Comparison of ENCODE assay signal across 2 cellular contexts in the genomic region with DNA sequence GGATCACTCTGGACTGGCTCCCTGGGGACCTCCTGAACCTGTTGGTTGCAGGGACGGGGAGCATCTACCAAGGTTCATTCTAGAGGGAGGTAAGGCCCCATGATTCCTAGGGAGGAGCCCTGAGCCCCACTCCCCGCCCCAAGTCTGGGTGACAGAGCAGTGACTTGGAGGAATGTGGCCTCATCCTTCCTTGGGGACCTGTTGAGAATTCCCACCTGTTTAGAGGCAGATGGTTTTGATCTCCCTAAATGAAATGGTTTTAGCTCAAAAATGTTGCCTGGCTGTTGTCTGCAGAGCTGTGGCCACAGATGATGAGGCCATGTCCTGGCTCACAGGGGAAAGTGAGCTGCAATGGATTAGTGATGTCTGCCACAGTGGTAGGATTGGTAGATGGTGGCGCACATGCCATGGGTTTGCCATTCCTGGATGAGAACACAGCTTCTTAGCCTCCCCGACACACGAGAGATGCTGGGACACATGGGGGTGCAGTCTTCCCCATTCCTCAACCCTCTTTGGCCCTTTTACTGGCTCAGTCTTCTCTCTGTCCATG.
A peak's percentile ranks its signal among the peaks of the same experiment; 100 is the strongest.
TF ChIP-seq lines count a peak whose summit lies in the region.

No MANE protein-coding gene starts in this region.

TF ChIP-seq in HEK293, 187 proteins besides CTCF, POLR2A, EP300 and RAD21:
- TF ChIP-seq ZNF623 (tag by site-specific recombination; IDR thresholded peaks at IDR 0.05) (no peak), GLI2 (tag by site-specific recombination; IDR thresholded peaks at IDR 0.05; ENCODE audit: borderline replicate concordance, low read depth) (no peak), ZFHX2 (tag by site-specific recombination; conservative IDR thresholded peaks at IDR 0.05) (no peak), FEZF1 (tag by site-specific recombination; IDR thresholded peaks at IDR 0.05) (no peak), ZBTB17 (tag by site-specific recombination; IDR thresholded peaks at IDR 0.05) (peak; percentile 90), SCRT2 (tag by site-specific recombination; IDR thresholded peaks at IDR 0.05) (peak; percentile 77), ZBTB48 (tag by site-specific recombination; IDR thresholded peaks at IDR 0.05) (no peak), ZNF785 (tag by site-specific recombination; IDR thresholded peaks at IDR 0.05) (no peak), ZBTB20 (tag by site-specific recombination; IDR thresholded peaks at IDR 0.05) (no peak), ZNF23 (tag by site-specific recombination; IDR thresholded peaks at IDR 0.05; ENCODE audit: borderline replicate concordance) (peak; percentile 76; the same call in 1 of the 2 replicates), ZNF324 (tag by site-specific recombination; IDR thresholded peaks at IDR 0.05) (no peak), ZNF121 (tag by site-specific recombination; IDR thresholded peaks at IDR 0.05) (no peak), SCRT1 (tag by site-specific recombination; IDR thresholded peaks at IDR 0.05; ENCODE audit: borderline replicate concordance) (0 out of 2 replicates have a peak, but pooled peaks have one; percentile 53), ZNF433 (tag by site-specific recombination; IDR thresholded peaks at IDR 0.05; ENCODE audit: low read depth) (no peak), GFI1B (tag by site-specific recombination; IDR thresholded peaks at IDR 0.05) (no peak), ZNF654 (tag by site-specific recombination; IDR thresholded peaks at IDR 0.05; ENCODE audit: low read depth) (no peak), ZNF223 (tag by site-specific recombination; IDR thresholded peaks at IDR 0.05) (no peak), ZNF350 (tag by site-specific recombination; IDR thresholded peaks at IDR 0.05) (no peak), TCF7L2 (IDR thresholded peaks at IDR 0.05; ENCODE audit: borderline replicate concordance, low read depth, low read length) (no peak)
- TF ChIP-seq, protein P1, sequence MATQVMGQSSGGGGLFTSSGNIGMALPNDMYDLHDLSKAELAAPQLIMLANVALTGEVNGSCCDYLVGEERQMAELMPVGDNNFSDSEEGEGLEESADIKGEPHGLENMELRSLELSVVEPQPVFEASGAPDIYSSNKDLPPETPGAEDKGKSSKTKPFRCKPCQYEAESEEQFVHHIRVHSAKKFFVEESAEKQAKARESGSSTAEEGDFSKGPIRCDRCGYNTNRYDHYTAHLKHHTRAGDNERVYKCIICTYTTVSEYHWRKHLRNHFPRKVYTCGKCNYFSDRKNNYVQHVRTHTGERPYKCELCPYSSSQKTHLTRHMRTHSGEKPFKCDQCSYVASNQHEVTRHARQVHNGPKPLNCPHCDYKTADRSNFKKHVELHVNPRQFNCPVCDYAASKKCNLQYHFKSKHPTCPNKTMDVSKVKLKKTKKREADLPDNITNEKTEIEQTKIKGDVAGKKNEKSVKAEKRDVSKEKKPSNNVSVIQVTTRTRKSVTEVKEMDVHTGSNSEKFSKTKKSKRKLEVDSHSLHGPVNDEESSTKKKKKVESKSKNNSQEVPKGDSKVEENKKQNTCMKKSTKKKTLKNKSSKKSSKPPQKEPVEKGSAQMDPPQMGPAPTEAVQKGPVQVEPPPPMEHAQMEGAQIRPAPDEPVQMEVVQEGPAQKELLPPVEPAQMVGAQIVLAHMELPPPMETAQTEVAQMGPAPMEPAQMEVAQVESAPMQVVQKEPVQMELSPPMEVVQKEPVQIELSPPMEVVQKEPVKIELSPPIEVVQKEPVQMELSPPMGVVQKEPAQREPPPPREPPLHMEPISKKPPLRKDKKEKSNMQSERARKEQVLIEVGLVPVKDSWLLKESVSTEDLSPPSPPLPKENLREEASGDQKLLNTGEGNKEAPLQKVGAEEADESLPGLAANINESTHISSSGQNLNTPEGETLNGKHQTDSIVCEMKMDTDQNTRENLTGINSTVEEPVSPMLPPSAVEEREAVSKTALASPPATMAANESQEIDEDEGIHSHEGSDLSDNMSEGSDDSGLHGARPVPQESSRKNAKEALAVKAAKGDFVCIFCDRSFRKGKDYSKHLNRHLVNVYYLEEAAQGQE (tag by site-specific recombination; IDR thresholded peaks at IDR 0.05): no peak
- TF ChIP-seq, protein P2, sequence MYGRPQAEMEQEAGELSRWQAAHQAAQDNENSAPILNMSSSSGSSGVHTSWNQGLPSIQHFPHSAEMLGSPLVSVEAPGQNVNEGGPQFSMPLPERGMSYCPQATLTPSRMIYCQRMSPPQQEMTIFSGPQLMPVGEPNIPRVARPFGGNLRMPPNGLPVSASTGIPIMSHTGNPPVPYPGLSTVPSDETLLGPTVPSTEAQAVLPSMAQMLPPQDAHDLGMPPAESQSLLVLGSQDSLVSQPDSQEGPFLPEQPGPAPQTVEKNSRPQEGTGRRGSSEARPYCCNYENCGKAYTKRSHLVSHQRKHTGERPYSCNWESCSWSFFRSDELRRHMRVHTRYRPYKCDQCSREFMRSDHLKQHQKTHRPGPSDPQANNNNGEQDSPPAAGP (tag by site-specific recombination; IDR thresholded peaks at IDR 0.05): no peak
- TF ChIP-seq, protein P3, sequence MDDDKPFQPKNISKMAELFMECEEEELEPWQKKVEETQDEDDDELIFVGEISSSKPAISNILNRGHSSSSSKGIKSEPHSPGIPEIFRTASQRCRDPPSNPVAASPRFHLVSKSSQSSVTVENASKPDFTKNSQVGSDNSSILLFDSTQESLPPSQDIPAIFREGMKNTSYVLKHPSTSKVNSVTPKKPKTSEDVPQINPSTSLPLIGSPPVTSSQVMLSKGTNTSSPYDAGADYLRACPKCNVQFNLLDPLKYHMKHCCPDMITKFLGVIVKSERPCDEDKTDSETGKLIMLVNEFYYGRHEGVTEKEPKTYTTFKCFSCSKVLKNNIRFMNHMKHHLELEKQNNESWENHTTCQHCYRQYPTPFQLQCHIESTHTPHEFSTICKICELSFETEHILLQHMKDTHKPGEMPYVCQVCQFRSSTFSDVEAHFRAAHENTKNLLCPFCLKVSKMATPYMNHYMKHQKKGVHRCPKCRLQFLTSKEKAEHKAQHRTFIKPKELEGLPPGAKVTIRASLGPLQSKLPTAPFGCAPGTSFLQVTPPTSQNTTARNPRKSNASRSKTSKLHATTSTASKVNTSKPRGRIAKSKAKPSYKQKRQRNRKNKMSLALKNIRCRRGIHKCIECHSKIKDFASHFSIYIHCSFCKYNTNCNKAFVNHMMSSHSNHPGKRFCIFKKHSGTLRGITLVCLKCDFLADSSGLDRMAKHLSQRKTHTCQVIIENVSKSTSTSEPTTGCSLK (tag by site-specific recombination; IDR thresholded peaks at IDR 0.05): no peak

TF ChIP-seq in K562, 482 proteins besides CTCF, POLR2A, EP300 and RAD21:
- no peak for TF ChIP-seq E2F3 (CRISPR knock-in tag; IDR thresholded peaks at IDR 0.05)
- peak; percentile 86 for TF ChIP-seq ZNF23 (CRISPR knock-in tag; IDR thresholded peaks at IDR 0.05)
- TF ChIP-seq, protein P1 (CRISPR knock-in tag; IDR thresholded peaks at IDR 0.05; ENCODE audit: low read depth): no peak
- TF ChIP-seq ZBTB17 (CRISPR knock-in tag; IDR thresholded peaks at IDR 0.05): peak; percentile 97
- no peak for TF ChIP-seq NEUROD1 (IDR thresholded peaks at IDR 0.05; ENCODE audit: borderline replicate concordance, low read depth, low read length, partially characterized antibody)
- TF ChIP-seq SMC3 (conservative IDR thresholded peaks at IDR 0.05; ENCODE audit: insufficient read depth, low read depth, low read length): no peak
- TF ChIP-seq, protein P4, sequence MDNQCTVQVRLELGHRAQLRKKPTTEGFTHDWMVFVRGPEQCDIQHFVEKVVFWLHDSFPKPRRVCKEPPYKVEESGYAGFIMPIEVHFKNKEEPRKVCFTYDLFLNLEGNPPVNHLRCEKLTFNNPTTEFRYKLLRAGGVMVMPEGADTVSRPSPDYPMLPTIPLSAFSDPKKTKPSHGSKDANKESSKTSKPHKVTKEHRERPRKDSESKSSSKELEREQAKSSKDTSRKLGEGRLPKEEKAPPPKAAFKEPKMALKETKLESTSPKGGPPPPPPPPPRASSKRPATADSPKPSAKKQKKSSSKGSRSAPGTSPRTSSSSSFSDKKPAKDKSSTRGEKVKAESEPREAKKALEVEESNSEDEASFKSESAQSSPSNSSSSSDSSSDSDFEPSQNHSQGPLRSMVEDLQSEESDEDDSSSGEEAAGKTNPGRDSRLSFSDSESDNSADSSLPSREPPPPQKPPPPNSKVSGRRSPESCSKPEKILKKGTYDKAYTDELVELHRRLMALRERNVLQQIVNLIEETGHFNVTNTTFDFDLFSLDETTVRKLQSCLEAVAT (IDR thresholded peaks at IDR 0.05): peak in 1 of 2 experiments; percentile 96; a peak in 2 of 4 replicates
- TF ChIP-seq, protein P5, sequence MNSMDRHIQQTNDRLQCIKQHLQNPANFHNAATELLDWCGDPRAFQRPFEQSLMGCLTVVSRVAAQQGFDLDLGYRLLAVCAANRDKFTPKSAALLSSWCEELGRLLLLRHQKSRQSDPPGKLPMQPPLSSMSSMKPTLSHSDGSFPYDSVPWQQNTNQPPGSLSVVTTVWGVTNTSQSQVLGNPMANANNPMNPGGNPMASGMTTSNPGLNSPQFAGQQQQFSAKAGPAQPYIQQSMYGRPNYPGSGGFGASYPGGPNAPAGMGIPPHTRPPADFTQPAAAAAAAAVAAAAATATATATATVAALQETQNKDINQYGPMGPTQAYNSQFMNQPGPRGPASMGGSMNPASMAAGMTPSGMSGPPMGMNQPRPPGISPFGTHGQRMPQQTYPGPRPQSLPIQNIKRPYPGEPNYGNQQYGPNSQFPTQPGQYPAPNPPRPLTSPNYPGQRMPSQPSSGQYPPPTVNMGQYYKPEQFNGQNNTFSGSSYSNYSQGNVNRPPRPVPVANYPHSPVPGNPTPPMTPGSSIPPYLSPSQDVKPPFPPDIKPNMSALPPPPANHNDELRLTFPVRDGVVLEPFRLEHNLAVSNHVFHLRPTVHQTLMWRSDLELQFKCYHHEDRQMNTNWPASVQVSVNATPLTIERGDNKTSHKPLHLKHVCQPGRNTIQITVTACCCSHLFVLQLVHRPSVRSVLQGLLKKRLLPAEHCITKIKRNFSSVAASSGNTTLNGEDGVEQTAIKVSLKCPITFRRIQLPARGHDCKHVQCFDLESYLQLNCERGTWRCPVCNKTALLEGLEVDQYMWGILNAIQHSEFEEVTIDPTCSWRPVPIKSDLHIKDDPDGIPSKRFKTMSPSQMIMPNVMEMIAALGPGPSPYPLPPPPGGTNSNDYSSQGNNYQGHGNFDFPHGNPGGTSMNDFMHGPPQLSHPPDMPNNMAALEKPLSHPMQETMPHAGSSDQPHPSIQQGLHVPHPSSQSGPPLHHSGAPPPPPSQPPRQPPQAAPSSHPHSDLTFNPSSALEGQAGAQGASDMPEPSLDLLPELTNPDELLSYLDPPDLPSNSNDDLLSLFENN (IDR thresholded peaks at IDR 0.05; ENCODE audit: low read depth in 2 of 2, low read length in 2 of 2): peak in 1 of 2 experiments; percentile 54; a peak in 1 of 4 replicates
- TF ChIP-seq POU5F1 (IDR thresholded peaks at IDR 0.05; ENCODE audit: borderline replicate concordance, low read depth, low read length, partially characterized antibody): no peak
- TF ChIP-seq NBN (IDR thresholded peaks at IDR 0.05; ENCODE audit: low read depth): no peak
